9 cellular contexts compared by ENCODE assay signal in the genomic region with DNA sequence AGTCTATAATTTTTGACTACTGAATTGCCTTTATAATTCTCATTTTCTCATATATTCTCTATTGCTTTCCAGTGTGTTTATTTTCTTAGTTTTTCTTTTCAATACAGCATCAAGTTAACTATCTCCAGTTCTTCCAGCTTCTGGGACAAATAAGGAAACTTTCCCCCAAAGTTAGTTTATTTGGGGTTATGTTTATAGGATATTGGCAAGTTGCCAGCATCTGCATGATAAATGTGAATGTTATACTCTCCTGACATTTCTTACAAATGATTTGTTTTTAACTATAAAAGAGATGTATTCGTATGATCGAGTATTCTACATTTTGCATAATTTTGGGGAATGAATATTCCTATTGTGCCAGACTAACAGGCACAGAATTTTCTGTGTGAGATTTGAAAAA.
"Had no signal": no experiment of that assay in that cellular context is flagged by ENCODE, and none has a peak within 500 bp of the region (broad histone marks: within the 10 kb centered on the region; RNA-seq: fewer than 3 reads in every experiment).

No MANE protein-coding gene starts in this region.

- H3K9ac ChIP-seq: GM23248 had no signal

- ATAC-seq: HCT116 had no signal

- H3K36me3 ChIP-seq: HAP-1 had no signal

- H3K27ac ChIP-seq: GM23248, HL-60 had no signal

- H3K9me3 ChIP-seq: HAP-1 had no signal

- H2AFZ ChIP-seq: GM23248 had no signal

- H3K4me3 ChIP-seq: GM23248, HAP-1 had no signal

- DNase-seq: GM23248, GOT3, H7, HFFc6, IMR-90, KG1 had no signal

- H3K4me1 ChIP-seq: HAP-1 had no signal
